Comparison of ENCODE assay signal across 11 cellular contexts in genomic region chr13:106796280-106797047, GRCh38.
DNase-seq lines count a peak whose midpoint lies in the region; ATAC-seq and TF ChIP-seq lines count a peak whose summit lies in the region.
"Had no signal": no experiment of that assay in that cellular context is flagged by ENCODE, and none has a peak within 500 bp of the region (broad histone marks: within the 10 kb centered on the region; RNA-seq: fewer than 3 reads in every experiment).

No MANE protein-coding gene starts in this region.

- H3K4me3 ChIP-seq in esophagus muscularis mucosa, result peak overlapping the region; percentile 33 to 52 (median 38)
- H3K4me3 ChIP-seq in suprapubic skin, result peak overlapping the region; percentile 35
- no peak overlapping the region for H3K4me3 ChIP-seq in mucosa of descending colon
- H3K4me3 ChIP-seq: BLaER1 treated with 17β-estradiol and CSF1 and Interleukin-3, amounts not matched to agents 10 nM and 100 nM had no signal

- ATAC-seq in activated naive CD4-positive, alpha-beta T cell treated with anti-CD3 and anti-CD28 coated beads, Interleukin-2, amount 50 U/mL, for 72 hours, result no peak
- ATAC-seq in mucosa of descending colon (no peak), left cardiac atrium (no peak)

- CTCF ChIA-PET in activated naive CD4-positive, alpha-beta T cell treated with anti-CD3 and anti-CD28 coated beads for 36 hours (lab: Charles Lee), result no interaction called here

- no peaks in the 10 kb centered on the region for H3K36me3 ChIP-seq in esophagus muscularis mucosa
- no peaks in the 10 kb centered on the region for H3K36me3 ChIP-seq in suprapubic skin
- H3K36me3 ChIP-seq in mucosa of descending colon (ENCODE audit: low read depth), result no peaks in the 10 kb centered on the region
- H3K36me3 ChIP-seq: BLaER1 treated with 17β-estradiol and CSF1 and Interleukin-3, amounts not matched to agents 10 nM and 100 nM had no signal

- no peaks in the 10 kb centered on the region for H3K9me3 Mint-ChIP-seq in activated naive CD4-positive, alpha-beta T cell treated with anti-CD3 and anti-CD28 coated beads for 36 hours
- peaks cover 0 to 8% of the 10 kb centered on the region in 2 donors for H3K9me3 Mint-ChIP-seq in activated naive CD4-positive, alpha-beta T cell treated with anti-CD3 and anti-CD28 coated beads, Interleukin-2, amount 50 U/mL, for 72 hours

- WGBS in esophagus muscularis mucosa, result 58% methylated on average over 16 of the region's 16 CpGs
- 48% methylated on average over 16 of the region's 16 CpGs for WGBS in suprapubic skin

- H3K27me3 ChIP-seq in esophagus muscularis mucosa (no peaks in the 10 kb centered on the region), suprapubic skin (no peaks in the 10 kb centered on the region)
- H3K27me3 ChIP-seq: BLaER1 treated with 17β-estradiol and CSF1 and Interleukin-3, amounts not matched to agents 10 nM and 100 nM had no signal

- H3K4me3 Mint-ChIP-seq in activated naive CD4-positive, alpha-beta T cell treated with anti-CD3 and anti-CD28 coated beads for 36 hours, result peak overlapping the region; percentile 52

- no peaks in the 10 kb centered on the region for H3K36me3 Mint-ChIP-seq in activated naive CD4-positive, alpha-beta T cell treated with anti-CD3 and anti-CD28 coated beads for 36 hours (ENCODE audit: low read depth)
- H3K36me3 Mint-ChIP-seq in activated naive CD4-positive, alpha-beta T cell treated with anti-CD3 and anti-CD28 coated beads, Interleukin-2, amount 50 U/mL, for 72 hours, result peaks cover 0 to 5% of the 10 kb centered on the region in 2 donors

- peaks cover 1% of the 10 kb centered on the region for H3K27me3 Mint-ChIP-seq in activated naive CD4-positive, alpha-beta T cell treated with anti-CD3 and anti-CD28 coated beads for 36 hours (ENCODE audit: low read depth)

- H3K9me3 ChIP-seq in esophagus muscularis mucosa, result no peaks in the 10 kb centered on the region
- H3K9me3 ChIP-seq in suprapubic skin, result no peaks in the 10 kb centered on the region
- H3K9me3 ChIP-seq in mucosa of descending colon, result no peaks in the 10 kb centered on the region
- H3K9me3 ChIP-seq: BLaER1 treated with 17β-estradiol and CSF1 and Interleukin-3, amounts not matched to agents 10 nM and 100 nM had no signal

- DNase-seq in activated naive CD4-positive, alpha-beta T cell treated with anti-CD3 and anti-CD28 coated beads for 36 hours, result no peak
- no peak for DNase-seq in activated naive CD4-positive, alpha-beta T cell treated with anti-CD3 and anti-CD28 coated beads, Interleukin-2, amount 50 U/mL, for 72 hours (ENCODE audit: low spot score in 2 of 2)
- DNase-seq in NCI-H146 treated with DMSO at 0.1 percent for 48 hours (lab: John Stamatoyannopoulos, UW; ENCODE audit: unreplicated experiment), result peak; percentile 7
- DNase-seq in esophagus muscularis mucosa (ENCODE audit: extremely low spot score), result no peak
- DNase-seq in suprapubic skin (ENCODE audit: low spot score in 2 of 2), result no peak
- no peak for DNase-seq in DMS79 treated with DMSO at 0.1 percent for 48 hours (lab: John Stamatoyannopoulos, UW)
- no peak for DNase-seq in mucosa of descending colon
- no peak for DNase-seq in left cardiac atrium
- DNase-seq: cortex of kidney, small intestine had no signal

- TF ChIP-seq EP300 in esophagus muscularis mucosa (IDR thresholded peaks at IDR 0.05) (no peak), suprapubic skin (IDR thresholded peaks at IDR 0.05) (no peak)

- TF ChIP-seq CTCF in esophagus muscularis mucosa (IDR thresholded peaks at IDR 0.05) (no peak), suprapubic skin (IDR thresholded peaks at IDR 0.05) (no peak), mucosa of descending colon (IDR thresholded peaks at IDR 0.05) (no peak)

- H3K4me1 Mint-ChIP-seq in activated naive CD4-positive, alpha-beta T cell treated with anti-CD3 and anti-CD28 coated beads for 36 hours (ENCODE audit: low read depth), result peaks cover 2% of the 10 kb centered on the region

- intact Hi-C loops in activated naive CD4-positive, alpha-beta T cell treated with anti-CD3 and anti-CD28 coated beads for 36 hours (cut with micrococcal nuclease), result no loop called here
- intact Hi-C loops in esophagus muscularis mucosa (cut with DNase I), result no loop called here
- intact Hi-C loops in mucosa of descending colon (cut with DNase I, micrococcal nuclease), result no loop called here
- intact Hi-C loops in left cardiac atrium (cut with DNase I), result no loop called here

- TF ChIP-seq POLR2A in esophagus muscularis mucosa (IDR thresholded peaks at IDR 0.05; ENCODE audit: low read depth) (no peak), suprapubic skin (IDR thresholded peaks at IDR 0.05) (no peak)

- no peak overlapping the region for H3K27ac Mint-ChIP-seq in activated naive CD4-positive, alpha-beta T cell treated with anti-CD3 and anti-CD28 coated beads for 36 hours
- no peak overlapping the region for H3K27ac Mint-ChIP-seq in activated naive CD4-positive, alpha-beta T cell treated with anti-CD3 and anti-CD28 coated beads, Interleukin-2, amount 50 U/mL, for 72 hours

- H3K27ac ChIP-seq in esophagus muscularis mucosa (replicated peaks in 1 of 4) (no peak overlapping the region), suprapubic skin (no peak overlapping the region)
- H3K27ac ChIP-seq: BLaER1 treated with 17β-estradiol and CSF1 and Interleukin-3, amounts not matched to agents 10 nM and 100 nM had no signal

- H3K4me1 ChIP-seq in esophagus muscularis mucosa (no peaks in the 10 kb centered on the region), suprapubic skin (no peaks in the 10 kb centered on the region), mucosa of descending colon (ENCODE audit: low read depth) (no peaks in the 10 kb centered on the region)
- H3K4me1 ChIP-seq: BLaER1 treated with 17β-estradiol and CSF1 and Interleukin-3, amounts not matched to agents 10 nM and 100 nM had no signal
